17 cellular contexts compared by ENCODE assay signal in genomic region chr20:53194310-53194709, GRCh38.
A peak's percentile ranks its signal among the peaks of the same experiment; 100 is the strongest.
DNase-seq lines count a peak whose midpoint lies in the region; ATAC-seq and TF ChIP-seq lines count a peak whose summit lies in the region.
"Had no signal": no experiment of that assay in that cellular context is flagged by ENCODE, and none has a peak within 500 bp of the region (broad histone marks: within the 10 kb centered on the region; RNA-seq: fewer than 3 reads in every experiment).

No MANE protein-coding gene starts in this region.

- no peak overlapping the region for H2BK120ac ChIP-seq in mesenchymal stem cell (ENCODE audit: low read depth, low read length)

- H3K23ac ChIP-seq in mesenchymal stem cell (ENCODE audit: low read length in 2 of 2) = no peak overlapping the region

- H3K27ac Mint-ChIP-seq in endodermal cell = no peak overlapping the region
- H3K27ac Mint-ChIP-seq in nephron progenitor cell = peak overlapping the region; percentile 60

- H2BK5ac ChIP-seq in mesenchymal stem cell (ENCODE audit: low read depth, low read length, poor library complexity, severe bottlenecking) = no peak overlapping the region

- H3K14ac ChIP-seq in mesenchymal stem cell (ENCODE audit: low read length in 2 of 2) = no peak overlapping the region

- no peak overlapping the region for H2BK15ac ChIP-seq in mesenchymal stem cell (ENCODE audit: low read depth, poor library complexity, severe bottlenecking)

- no peak overlapping the region for H3K4me2 ChIP-seq in mesenchymal stem cell (ENCODE audit: low read length, poor library complexity, severe bottlenecking)

- no peaks in the 10 kb centered on the region for H3K4me1 ChIP-seq in RWPE2 (ENCODE audit: insufficient read depth, poor library complexity, severe bottlenecking)
- no peaks in the 10 kb centered on the region for H3K4me1 ChIP-seq in endodermal cell (ENCODE audit: control insufficient read depth, insufficient read depth, low read length)
- peaks cover 0 to 11% (median 0%) of the 10 kb centered on the region in 4 donors for H3K4me1 ChIP-seq in tibial artery
- no peaks in the 10 kb centered on the region for H3K4me1 ChIP-seq in mesenchymal stem cell (ENCODE audit: control insufficient read depth, insufficient read depth, low read depth, low read length)

- no peaks in the 10 kb centered on the region for H3K27me3 Mint-ChIP-seq in endodermal cell (ENCODE audit: insufficient read depth)
- H3K27me3 Mint-ChIP-seq in nephron progenitor cell (ENCODE audit: low read depth, poor library complexity) = no peaks in the 10 kb centered on the region

- H3K4me3 ChIP-seq in RWPE2 (ENCODE audit: severe bottlenecking) = no peak overlapping the region
- H3K4me3 ChIP-seq in endodermal cell (ENCODE audit: low read length) = no peak overlapping the region
- H3K4me3 ChIP-seq in tibial artery = no peak overlapping the region
- no peak overlapping the region for H3K4me3 ChIP-seq in mesenchymal stem cell (ENCODE audit: insufficient read depth in 1 of 2, low read depth in 1 of 2, low read length in 2 of 2)
- H3K4me3 ChIP-seq: GM23248 had no signal

- no peak for TF ChIP-seq CTCF in RWPE2 (IDR thresholded peaks at IDR 0.05; ENCODE audit: poor library complexity, severe bottlenecking)
- no peak for TF ChIP-seq CTCF in endodermal cell (conservative IDR thresholded peaks at IDR 0.05)
- no peak for TF ChIP-seq CTCF in nephron progenitor cell (IDR thresholded peaks at IDR 0.05)
- TF ChIP-seq CTCF in tibial artery (IDR thresholded peaks at IDR 0.05) = no peak

- intact Hi-C loops in tibial artery (cut with DNase I; ENCODE audit: low total_unique reads) = no loop called here

- no peaks in the 10 kb centered on the region for H3K36me3 ChIP-seq in RWPE2 (ENCODE audit: low read depth)
- no peaks in the 10 kb centered on the region for H3K36me3 ChIP-seq in endodermal cell (ENCODE audit: control insufficient read depth, insufficient read depth, low read length)
- no peaks in the 10 kb centered on the region for H3K36me3 ChIP-seq in tibial artery
- H3K36me3 ChIP-seq in mesenchymal stem cell (ENCODE audit: control insufficient read depth in 1 of 2, insufficient read depth in 2 of 2, low read depth in 1 of 2, low read length in 2 of 2) = no peaks in the 10 kb centered on the region

- H3K27me3 ChIP-seq in RWPE2 (ENCODE audit: insufficient read depth, poor library complexity, severe bottlenecking) (peaks cover 37% of the 10 kb centered on the region), endodermal cell (ENCODE audit: control insufficient read depth, insufficient read depth, low read length, poor library complexity, severe bottlenecking) (no peaks in the 10 kb centered on the region), tibial artery (no peaks in the 10 kb centered on the region), mesenchymal stem cell (ENCODE audit: control insufficient read depth in 1 of 2, insufficient read depth in 1 of 2, low read length in 2 of 2) (no peaks in the 10 kb centered on the region)

- H3K27ac ChIP-seq in RWPE2 (ENCODE audit: poor library complexity, severe bottlenecking) = no peak overlapping the region
- peak overlapping the region; percentile 3 for H3K27ac ChIP-seq in endodermal cell (ENCODE audit: low read depth, low read length)
- H3K27ac ChIP-seq in tibial artery = no peak overlapping the region
- no peak overlapping the region for H3K27ac ChIP-seq in mesenchymal stem cell (ENCODE audit: low read length, poor library complexity, severe bottlenecking)
- H3K27ac ChIP-seq: GM23248 had no signal

- H4K8ac ChIP-seq in mesenchymal stem cell (ENCODE audit: low read length) = no peak overlapping the region

- H3K9ac ChIP-seq in endodermal cell (ENCODE audit: extremely low read depth, low read length, poor library complexity, severe bottlenecking) (no peak overlapping the region), mesenchymal stem cell (ENCODE audit: low read length) (no peak overlapping the region)
- H3K9ac ChIP-seq: GM23248 had no signal

- no peak for ATAC-seq in RWPE2 (ENCODE audit: low read depth)

- 77 to 87% methylated on average over 4 to 6 of the region's 6 CpGs for WGBS in endodermal cell (ENCODE audit: insufficient coverage in 1 of 2, insufficient read length in 1 of 2), 2 experiments
- WGBS in mesenchymal stem cell = 63% methylated on average over 4 of the region's 6 CpGs

- no peak overlapping the region for H2AFZ ChIP-seq in mesenchymal stem cell (ENCODE audit: low read depth, low read length)
- H2AFZ ChIP-seq: GM23248 had no signal

- no peak overlapping the region for H2BK12ac ChIP-seq in mesenchymal stem cell (ENCODE audit: low read length in 2 of 2)

- H3K4me1 Mint-ChIP-seq in endodermal cell (peaks cover 6% of the 10 kb centered on the region), nephron progenitor cell (peaks cover 64% of the 10 kb centered on the region)

- no peaks in the 10 kb centered on the region for H3K79me1 ChIP-seq in mesenchymal stem cell (replicated peaks; ENCODE audit: low read length, poor library complexity, severe bottlenecking)

- peak; percentile 7 for DNase-seq in RWPE2 (ENCODE audit: low spot score)
- DNase-seq in endodermal cell = no peak
- DNase-seq in nephron progenitor cell = no peak
- DNase-seq in LoVo (ENCODE audit: low spot score) = no peak
- DNase-seq in SKM-1 (lab: John Stamatoyannopoulos, UW; ENCODE audit: unreplicated experiment) = no peak
- no peak for DNase-seq in tibial artery
- DNase-seq in mesenchymal stem cell = no peak
- DNase-seq: C1 segment of cervical spinal cord; Calu3; CD4-positive, alpha-beta memory T cell; COR-L47; DMS53; DMS79 treated with DMSO at 0.1 percent for 48 hours; GF-D8; GM23248; H7; HCEC 1CT had no signal

- no peaks in the 10 kb centered on the region for H3K9me3 ChIP-seq in RWPE2 (ENCODE audit: severe bottlenecking)
- H3K9me3 ChIP-seq in endodermal cell (ENCODE audit: control insufficient read depth, low read length) = no peaks in the 10 kb centered on the region
- H3K9me3 ChIP-seq in tibial artery = no peaks in the 10 kb centered on the region
- no peaks in the 10 kb centered on the region for H3K9me3 ChIP-seq in mesenchymal stem cell (ENCODE audit: control insufficient read depth, low read length)

- no peak overlapping the region for H2AK5ac ChIP-seq in mesenchymal stem cell (ENCODE audit: low read length, severe bottlenecking)

- H3K36me3 Mint-ChIP-seq in endodermal cell (ENCODE audit: low read depth) (no peaks in the 10 kb centered on the region), nephron progenitor cell (ENCODE audit: low read depth) (peaks cover 13% of the 10 kb centered on the region)
- H3K36me3 Mint-ChIP-seq: CD4-positive, alpha-beta memory T cell had no signal

- no peak overlapping the region for H3K4me3 Mint-ChIP-seq in endodermal cell
- no peak overlapping the region for H3K4me3 Mint-ChIP-seq in nephron progenitor cell
- H3K4me3 Mint-ChIP-seq: CD4-positive, alpha-beta memory T cell had no signal

- no peak overlapping the region for H3K18ac ChIP-seq in mesenchymal stem cell (ENCODE audit: low read depth in 1 of 2, low read length in 2 of 2)

- H3K9me3 Mint-ChIP-seq in endodermal cell = no peaks in the 10 kb centered on the region
- no peaks in the 10 kb centered on the region for H3K9me3 Mint-ChIP-seq in nephron progenitor cell
- H3K9me3 Mint-ChIP-seq: CD4-positive, alpha-beta memory T cell had no signal

- H3K4ac ChIP-seq in mesenchymal stem cell (ENCODE audit: low read depth in 1 of 2, low read length in 2 of 2) = no peak overlapping the region

- H4K91ac ChIP-seq in mesenchymal stem cell (ENCODE audit: low read length) = no peak overlapping the region
